Comparison of ENCODE assay signal across 1 cellular context in genomic region chr1:155244368-155245162, GRCh38.
TF ChIP-seq lines count a peak whose summit lies in the region.

No MANE protein-coding gene starts in this region.

TF ChIP-seq in GM12878, 131 proteins besides CTCF, POLR2A, EP300 and RAD21 (continued from another document):
- TF ChIP-seq E4F1 (IDR thresholded peaks at IDR 0.05; ENCODE audit: borderline replicate concordance, partially characterized antibody) (peak; percentile 62), RCOR1 (conservative IDR thresholded peaks at IDR 0.05; ENCODE audit: low read depth, low read length) (peak; percentile 87; the same call in 1 of the 2 replicates), WRNIP1 (IDR thresholded peaks at IDR 0.05; ENCODE audit: borderline replicate concordance, low read depth, low read length) (no peak), SP1 (IDR thresholded peaks at IDR 0.05; ENCODE audit: low read depth, low read length) (peak; percentile 85), SKIL (IDR thresholded peaks at IDR 0.05; ENCODE audit: low read depth, poor library complexity, severe bottlenecking) (peak; percentile 96), ZNF384 (IDR thresholded peaks at IDR 0.05; ENCODE audit: borderline replicate concordance, low read depth, low read length) (0 out of 2 replicates have a peak, but pooled peaks have one; percentile 32), POLR2AphosphoS5 (IDR thresholded peaks at IDR 0.05; ENCODE audit: low read length) (peak; percentile 97), LARP7 (IDR thresholded peaks at IDR 0.05) (peak; percentile 95), GATAD2B (conservative IDR thresholded peaks at IDR 0.05; ENCODE audit: low read depth) (peak; percentile 98), SMARCA5 (IDR thresholded peaks at IDR 0.05) (peak; percentile 92), IRF5 (IDR thresholded peaks at IDR 0.05; ENCODE audit: borderline replicate concordance) (peak; percentile 39; the same call in 1 of the 2 replicates), RAD51 (IDR thresholded peaks at IDR 0.05) (peak; percentile 80), ZNF592 (IDR thresholded peaks at IDR 0.05) (no peak)
TF ChIP-seq in GM12878: peak in this region for 97.
